27 cellular contexts compared by ENCODE assay signal in genomic region chr2:157124731-157125130, GRCh38.
"Had no signal": no experiment of that assay in that cellular context is flagged by ENCODE, and none has a peak within 500 bp of the region (broad histone marks: within the 10 kb centered on the region; RNA-seq: fewer than 3 reads in every experiment).

No MANE protein-coding gene starts in this region.

- DNase-seq: activated B cell treated with CpG ODN at 0.5 μM for 24 hours; activated CD4-positive, alpha-beta T cell treated with anti-CD3 and anti-CD28 coated beads for 1 hour; activated CD4-positive, alpha-beta T cell treated with anti-CD3 and anti-CD28 coated beads, Interleukin-2, amount 10 ng/mL, durations not matched to agents 24 days and 14 days; activated CD4-positive, alpha-beta T cell treated with anti-CD3 and anti-CD28 coated beads, Interleukin-2, amount 50 U/mL, for 48 hours; activated CD8-positive, alpha-beta memory T cell treated with anti-CD3 and anti-CD28 coated beads, Interleukin-2, amount 10 ng/mL, durations not matched to agents 7 days and 5 days; activated effector memory CD4-positive, alpha-beta T cell treated with Interleukin-2 at 50 U/mL for 16 hours; activated naive CD4-positive, alpha-beta T cell treated with Interleukin-2 at 50 U/mL for 16 hours; activated T-cell treated with anti-CD3 and anti-CD28 coated beads, Interleukin-2, amount 50 U/mL, for 24 hours; amygdala; brain microvascular endothelial cell; Karpas-422; MM.1S; NCI-H1105; NCI-H1436; NCI-H1694 treated with DMSO at 0.1 percent for 48 hours; NCI-H2081; NCI-H510A treated with DMSO at 0.1 percent for 48 hours; PC-3; SHP77 treated with DMSO at 0.1 percent for 48 hours; T-cell; T-helper 2 cell; T1000 had no signal

- H3K36me3 ChIP-seq: brain microvascular endothelial cell had no signal

- H3K9me3 Mint-ChIP-seq: activated B cell treated with CpG ODN at 0.5 μM for 24 hours; activated CD4-positive, alpha-beta T cell treated with anti-CD3 and anti-CD28 coated beads, Interleukin-2, amount 10 ng/mL, durations not matched to agents 24 days and 14 days; activated naive CD4-positive, alpha-beta T cell treated with anti-CD3 and anti-CD28 coated beads, Interleukin-2, amount 50 U/mL, for 72 hours; activated T-cell treated with anti-CD3 and anti-CD28 coated beads, Interleukin-2, amount 50 U/mL, for 24 hours; activated T-helper 1 cell treated with anti-CD3 and anti-CD28 coated beads, Interleukin-12 subunit alpha, Interleukin-12 subunit beta, Interleukin-2, Interleukin-4 antibody, amounts not matched to agents 30 ng/mL and 10 ng/mL and 1 ng/mL, durations not matched to agents 14 hours and 24 hours and 36 hours had no signal

- H3K36me3 Mint-ChIP-seq: activated CD8-positive, alpha-beta memory T cell treated with anti-CD3 and anti-CD28 coated beads, Interleukin-2, amount 10 ng/mL, durations not matched to agents 7 days and 5 days; activated naive CD4-positive, alpha-beta T cell treated with anti-CD3 and anti-CD28 coated beads, Interleukin-2, amount 50 U/mL, for 72 hours; T-cell had no signal

- H3K27ac ChIP-seq: brain microvascular endothelial cell, SK-N-MC had no signal

- H3K27me3 Mint-ChIP-seq: activated B cell treated with CpG ODN at 0.5 μM for 24 hours; activated T-cell treated with anti-CD3 and anti-CD28 coated beads, Interleukin-2, amount 50 U/mL, for 24 hours had no signal

- H3K4me3 Mint-ChIP-seq: activated B cell treated with CpG ODN at 0.5 μM for 24 hours; activated CD4-positive, alpha-beta T cell treated with anti-CD3 and anti-CD28 coated beads, Interleukin-2, amount 10 ng/mL, durations not matched to agents 24 days and 14 days; activated CD8-positive, alpha-beta memory T cell treated with anti-CD3 and anti-CD28 coated beads, Interleukin-2, amount 10 ng/mL, durations not matched to agents 7 days and 5 days; activated T-cell treated with anti-CD3 and anti-CD28 coated beads, Interleukin-2, amount 50 U/mL, for 24 hours; activated T-helper 1 cell treated with anti-CD3 and anti-CD28 coated beads, Interleukin-12 subunit alpha, Interleukin-12 subunit beta, Interleukin-2, Interleukin-4 antibody, amounts not matched to agents 30 ng/mL and 10 ng/mL and 1 ng/mL, durations not matched to agents 14 hours and 24 hours and 36 hours; T-cell had no signal

- H3K4me1 Mint-ChIP-seq: activated B cell treated with CpG ODN at 0.5 μM for 24 hours; activated CD4-positive, alpha-beta T cell treated with anti-CD3 and anti-CD28 coated beads, Interleukin-2, amount 10 ng/mL, durations not matched to agents 24 days and 14 days; activated CD8-positive, alpha-beta memory T cell treated with anti-CD3 and anti-CD28 coated beads, Interleukin-2, amount 10 ng/mL, durations not matched to agents 7 days and 5 days; T-cell had no signal

- H3K27ac Mint-ChIP-seq: activated B cell treated with CpG ODN at 0.5 μM for 24 hours; activated CD4-positive, alpha-beta T cell treated with anti-CD3 and anti-CD28 coated beads, Interleukin-2, amount 10 ng/mL, durations not matched to agents 24 days and 14 days; activated CD8-positive, alpha-beta memory T cell treated with anti-CD3 and anti-CD28 coated beads, Interleukin-2, amount 10 ng/mL, durations not matched to agents 7 days and 5 days; activated naive CD4-positive, alpha-beta T cell treated with anti-CD3 and anti-CD28 coated beads, Interleukin-2, amount 50 U/mL, for 72 hours; activated T-cell treated with anti-CD3 and anti-CD28 coated beads, Interleukin-2, amount 50 U/mL, for 24 hours; activated T-helper 1 cell treated with anti-CD3 and anti-CD28 coated beads, Interleukin-12 subunit alpha, Interleukin-12 subunit beta, Interleukin-2, Interleukin-4 antibody, amounts not matched to agents 30 ng/mL and 10 ng/mL and 1 ng/mL, durations not matched to agents 14 hours and 24 hours and 36 hours; T-cell had no signal

- H3K4me3 ChIP-seq: SK-N-MC had no signal

- H3K27me3 ChIP-seq: brain microvascular endothelial cell had no signal

- ATAC-seq: activated CD8-positive, alpha-beta memory T cell treated with anti-CD3 and anti-CD28 coated beads, Interleukin-2, amount 10 ng/mL, durations not matched to agents 7 days and 5 days; activated naive CD4-positive, alpha-beta T cell treated with anti-CD3 and anti-CD28 coated beads, Interleukin-2, amount 50 U/mL, for 72 hours; PC-3; T-cell had no signal

- FAIRE-seq: RCC 7860, TTC549 had no signal
